15 cellular contexts compared by ENCODE assay signal in the genomic region with DNA sequence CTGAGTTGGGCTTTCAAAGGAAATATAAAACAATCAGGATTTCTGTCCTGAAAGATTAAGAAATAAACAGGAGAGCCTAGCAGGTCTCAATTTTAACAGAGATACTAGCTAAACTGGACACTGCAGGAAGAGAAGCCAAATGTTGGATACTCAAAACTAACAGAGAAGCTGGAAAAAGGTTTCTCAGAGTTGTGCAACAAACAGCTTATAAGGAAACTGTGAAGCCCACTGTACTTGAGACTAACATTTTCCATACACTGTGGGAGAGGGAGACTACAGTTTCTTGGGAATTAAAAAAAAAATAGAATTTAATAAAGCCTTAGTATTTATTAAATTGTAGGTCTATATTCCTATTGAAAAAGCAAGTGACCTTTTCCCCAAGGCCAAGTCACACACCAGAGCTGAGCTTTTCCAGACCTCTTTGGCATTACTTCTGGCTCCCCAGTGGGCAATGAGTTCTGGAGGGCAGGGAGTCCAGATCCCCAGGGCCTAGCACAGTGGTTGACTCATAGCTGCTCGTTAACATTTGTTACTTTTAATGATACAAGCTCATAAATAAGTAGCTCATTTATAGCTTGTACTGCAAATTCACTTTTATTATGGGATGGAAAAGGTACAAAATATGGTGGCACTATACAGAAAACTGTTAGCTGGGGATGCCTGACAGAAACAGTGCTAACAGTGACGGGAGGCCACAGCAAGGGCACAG.
DNase-seq lines count a peak whose midpoint lies in the region; ATAC-seq and TF ChIP-seq lines count a peak whose summit lies in the region.
"Had no signal": no experiment of that assay in that cellular context is flagged by ENCODE, and none has a peak within 500 bp of the region (broad histone marks: within the 10 kb centered on the region; RNA-seq: fewer than 3 reads in every experiment).

No MANE protein-coding gene starts in this region.

- 61% methylated on average over 2 of the region's 2 CpGs for WGBS in esophagus muscularis mucosa
- WGBS in aorta, 2 donors, result 23% methylated on average over 2 of the region's 2 CpGs

- H3K4me3 Mint-ChIP-seq in activated T-cell treated with anti-CD3 and anti-CD28 coated beads, Interleukin-2, amount 50 U/mL, for 72 hours, result no peak overlapping the region

- TF ChIP-seq CTCF in esophagus muscularis mucosa (IDR thresholded peaks at IDR 0.05), result no peak

- no peaks in the 10 kb centered on the region for H3K9me3 Mint-ChIP-seq in activated T-cell treated with anti-CD3 and anti-CD28 coated beads, Interleukin-2, amount 50 U/mL, for 72 hours

- H3K27me3 ChIP-seq in esophagus muscularis mucosa (no peaks in the 10 kb centered on the region), muscle layer of duodenum (ENCODE audit: low read depth, low read length) (no peaks in the 10 kb centered on the region), aorta (ENCODE audit: control insufficient read depth in 1 of 2, insufficient read depth in 2 of 2, low read length in 1 of 2) (no peaks in the 10 kb centered on the region)

- H3K4me1 ChIP-seq in esophagus muscularis mucosa, result peaks cover 19 to 57% (median 44%) of the 10 kb centered on the region in 4 donors
- peaks cover 4 to 15% of the 10 kb centered on the region in 2 donors for H3K4me1 ChIP-seq in muscle layer of duodenum (ENCODE audit: control insufficient read depth in 1 of 2, insufficient read depth in 2 of 2, low read length in 2 of 2)
- peaks cover 6 to 8% of the 10 kb centered on the region in 2 donors for H3K4me1 ChIP-seq in aorta (ENCODE audit: control insufficient read depth in 1 of 2, insufficient read depth in 2 of 2, low read length in 2 of 2)

- intact Hi-C loops in esophagus muscularis mucosa (cut with DNase I) (no loop called here), aorta (cut with DNase I) (loop anchor here in 1 of 2 donors (10.0 kb wide), 1 partner anchor 307 kb away; no protein-coding TSS in a partner anchor)

- peak overlapping the region; percentile 63 for H3K27ac Mint-ChIP-seq in activated T-cell treated with anti-CD3 and anti-CD28 coated beads, Interleukin-2, amount 50 U/mL, for 72 hours

- H3K4me1 Mint-ChIP-seq in activated T-cell treated with anti-CD3 and anti-CD28 coated beads, Interleukin-2, amount 50 U/mL, for 72 hours (ENCODE audit: low read depth), result no peaks in the 10 kb centered on the region

- no peak for ATAC-seq in activated T-cell treated with anti-CD3 and anti-CD28 coated beads, Interleukin-2, amount 50 U/mL, for 72 hours (replicated peaks in 1 of 2)
- ATAC-seq in aorta (ENCODE audit: low FRiP score) (peak; percentile 79), HG03469 (IDR thresholded peaks at IDR 0.05; ENCODE audit: unreplicated experiment) (no peak), HG02970 (IDR thresholded peaks at IDR 0.05; ENCODE audit: low FRiP score, unreplicated experiment) (no peak)
- ATAC-seq: Panc1 had no signal

- no peak for TF ChIP-seq POLR2A in esophagus muscularis mucosa (IDR thresholded peaks at IDR 0.05; ENCODE audit: low read depth)

- H3K9me3 ChIP-seq in esophagus muscularis mucosa (no peaks in the 10 kb centered on the region), muscle layer of duodenum (ENCODE audit: control insufficient read depth in 1 of 2, low read length in 2 of 2) (no peaks in the 10 kb centered on the region), aorta (ENCODE audit: control insufficient read depth, low read length) (no peaks in the 10 kb centered on the region)

- H3K4me3 ChIP-seq in esophagus muscularis mucosa (no peak overlapping the region), muscle layer of duodenum (ENCODE audit: low read depth in 1 of 2, low read length in 2 of 2) (no peak overlapping the region), aorta (ENCODE audit: low read length in 2 of 2) (no peak overlapping the region)

- H3K36me3 ChIP-seq in esophagus muscularis mucosa (peaks cover 0 to 25% (median 5%) of the 10 kb centered on the region in 4 donors), muscle layer of duodenum (ENCODE audit: control insufficient read depth in 1 of 2, insufficient read depth in 2 of 2, low read length in 2 of 2) (peaks cover 9 to 18% of the 10 kb centered on the region in 2 donors), aorta (ENCODE audit: control insufficient read depth in 1 of 2, insufficient read depth in 2 of 2, low read length in 1 of 2) (no peaks in the 10 kb centered on the region)

- H3K27ac ChIP-seq in esophagus muscularis mucosa (replicated peaks in 1 of 4), result peak overlapping the region; percentile 56 to 75 (median 64)
- H3K27ac ChIP-seq in muscle layer of duodenum (ENCODE audit: low read length), result peak overlapping the region; percentile 62
- peak overlapping the region; percentile 57 to 75 for H3K27ac ChIP-seq in aorta (ENCODE audit: low read depth in 1 of 2, low read length in 2 of 2)

- H3K36me3 Mint-ChIP-seq in activated T-cell treated with anti-CD3 and anti-CD28 coated beads, Interleukin-2, amount 50 U/mL, for 72 hours (ENCODE audit: insufficient read depth in 2 of 2), result peaks cover 0 to 11% of the 10 kb centered on the region in 2 donors

- TF ChIP-seq EP300 in esophagus muscularis mucosa (IDR thresholded peaks at IDR 0.05), result no peak

- no peak for DNase-seq in activated T-cell treated with anti-CD3 and anti-CD28 coated beads, Interleukin-2, amount 50 U/mL, for 72 hours
- DNase-seq in activated T-cell treated with anti-CD3 and anti-CD28 coated beads for 4 hours (no peak), esophagus muscularis mucosa (ENCODE audit: extremely low spot score) (no peak), aorta (peak; percentile 53 to 71), amygdala (lab: John Stamatoyannopoulos, UW) (no peak)
- DNase-seq: 8988T; activated CD8-positive, alpha-beta memory T cell treated with anti-CD3 and anti-CD28 coated beads, Interleukin-2, amount 50 U/mL, for 4 hours; DMS 273 treated with DMSO at 0.1 percent for 48 hours; kidney; NCI-H2227 treated with DMSO at 0.1 percent for 48 hours; stimulated activated naive CD4-positive, alpha-beta T cell had no signal

- no peaks in the 10 kb centered on the region for H3K27me3 Mint-ChIP-seq in activated T-cell treated with anti-CD3 and anti-CD28 coated beads, Interleukin-2, amount 50 U/mL, for 72 hours (ENCODE audit: low read depth)

Comparison
In these comparisons a context has a peak if more than half of its experiments do, and no peak if none do; other contexts are left out.
1. DNase-seq: peak in aorta (2 of 2); none in activated T-cell treated with anti-CD3 and anti-CD28 coated beads, Interleukin-2, amount 50 U/mL, for 72 hours (0 of 2), activated T-cell treated with anti-CD3 and anti-CD28 coated beads for 4 hours (single experiment), esophagus muscularis mucosa (single experiment) and amygdala (0 of 56).
2. Peak in every context shown above with its lines, with median percentiles within 50 percentile points of each other: H3K27ac ChIP-seq.